In the genomic region with DNA sequence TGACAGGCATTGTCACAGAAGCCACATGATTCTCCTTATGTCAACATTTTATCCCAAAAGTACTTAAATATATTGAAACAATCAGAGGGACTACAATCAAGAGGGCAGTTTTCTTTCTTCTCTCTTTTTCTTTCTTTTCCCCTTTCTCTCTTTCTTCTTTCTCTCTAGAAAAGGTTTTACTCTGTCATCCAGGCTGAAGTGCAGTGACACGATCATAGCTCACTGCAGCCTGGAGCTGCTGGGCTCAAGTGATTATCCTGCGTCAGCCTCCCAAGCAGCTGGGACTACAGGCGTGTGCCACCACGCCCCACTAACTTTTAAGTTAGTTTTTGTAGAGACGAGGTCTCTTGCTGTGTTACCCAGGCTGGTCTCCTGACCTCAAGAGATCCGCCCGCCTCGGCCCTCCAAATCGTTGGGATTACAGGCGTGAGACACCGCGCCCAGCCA, we compare ENCODE assay signal across 8 cellular contexts. TPM values are rescaled to one million over a fixed set of nuclear protein-coding genes. Genes with fewer than 3 reads are reported as not detected.
DNase-seq lines count a peak whose midpoint lies in the region; ATAC-seq, FAIRE-seq and TF ChIP-seq lines count a peak whose summit lies in the region.

No MANE protein-coding gene starts in this region.

- H3K9ac ChIP-seq in K562 (ENCODE audit: insufficient read depth in 1 of 2, low read depth in 2 of 2, low read length in 2 of 2): no peak overlapping the region; a peak in 1 of 4 replicates

- no peaks in the 10 kb centered on the region for H3K9me1 ChIP-seq in K562 (ENCODE audit: control insufficient read depth, insufficient read depth, low read length)

- H3K9me3 ChIP-seq in K562 (replicated peaks; ENCODE audit: control insufficient read depth, insufficient read depth, low read depth, low read length): no peaks in the 10 kb centered on the region

- H3K27me3 ChIP-seq in K562 (ENCODE audit: control insufficient read depth in 2 of 2, insufficient read depth in 2 of 2, low read length in 2 of 2): no peaks in the 10 kb centered on the region

- BruUV-seq in K562 (replicated peaks; lab: Mats Ljungman, UMichigan): no TSS peak

- no peak for TF ChIP-seq CTCF in K562 (IDR thresholded peaks at IDR 0.05 in 2 of 3, conservative IDR thresholded peaks at IDR 0.05 in 1 of 3; ENCODE audit: insufficient read depth in 2 of 3, low read depth in 1 of 3, low read length in 3 of 3)
- TF ChIP-seq CTCF in type B pancreatic cell (conservative IDR thresholded peaks at IDR 0.05): no peak

- POLR2A ChIA-PET in K562 (lab: Yijun Ruan, JAX): interaction anchor here (0.6 kb wide), 1 partner anchor 275 kb away, joined by 3 read pairs; no protein-coding TSS in a partner anchor

- WGBS in K562 (ENCODE audit: insufficient coverage, low coverage, missing lambda C conversion rate): 85% methylated on average over 11 of the region's 12 CpGs

- TF ChIP-seq EP300 in K562 (IDR thresholded peaks at IDR 0.05; ENCODE audit: low read length): no peak

- H3K4me2 ChIP-seq in K562 (ENCODE audit: insufficient read depth, low read length): peak overlapping the region; percentile 85; the same call in 1 of the 2 replicates

- in situ Hi-C loops in K562 (cut with MboI): no loop called here

- H3K4me1 Mint-ChIP-seq in activated naive CD4-positive, alpha-beta T cell treated with anti-CD3 and anti-CD28 coated beads for 36 hours (ENCODE audit: low read depth): peaks cover 27% of the 10 kb centered on the region
- H3K4me1 Mint-ChIP-seq in memory B cell (peaks cover 18% of the 10 kb centered on the region), type B pancreatic cell (ENCODE audit: unreplicated experiment) (peaks cover 23% of the 10 kb centered on the region)

- DNase-seq in activated naive CD4-positive, alpha-beta T cell treated with anti-CD3 and anti-CD28 coated beads for 36 hours: no peak
- DNase-seq in activated naive CD4-positive, alpha-beta T cell (lab: John Stamatoyannopoulos, UW): no peak
- peak in 1 of 4 experiments; percentile 29 for DNase-seq in K562 (ENCODE audit: extremely low read depth in 1 of 4, low spot score in 3 of 4)
- DNase-seq in memory B cell (ENCODE audit: low spot score in 2 of 2): no peak
- DNase-seq in type B pancreatic cell (ENCODE audit: extremely low spot score, unreplicated experiment): no peak
- no peak for DNase-seq in NCI-H526 (lab: John Stamatoyannopoulos, UW)
- DNase-seq in head of caudate nucleus: no peak
- DNase-seq in GF-D8 (lab: John Stamatoyannopoulos, UW): no peak

- H3K4me1 ChIP-seq in K562 (replicated peaks in 1 of 2; ENCODE audit: control insufficient read depth in 2 of 2, insufficient read depth in 2 of 2, low read length in 2 of 2): peaks cover 12 to 14% of the 10 kb centered on the region in 2 experiments

- ATAC-seq in K562 (no peak), memory B cell (ENCODE audit: low read depth) (no peak)

- peak overlapping the region; percentile 70 for H3K4me3 Mint-ChIP-seq in activated naive CD4-positive, alpha-beta T cell treated with anti-CD3 and anti-CD28 coated beads for 36 hours
- peak overlapping the region; percentile 85 for H3K4me3 Mint-ChIP-seq in memory B cell
- peak overlapping the region; percentile 82 for H3K4me3 Mint-ChIP-seq in type B pancreatic cell

- no peak overlapping the region for H3K27ac Mint-ChIP-seq in activated naive CD4-positive, alpha-beta T cell treated with anti-CD3 and anti-CD28 coated beads for 36 hours
- peak overlapping the region; percentile 84 for H3K27ac Mint-ChIP-seq in memory B cell
- H3K27ac Mint-ChIP-seq in type B pancreatic cell: peak overlapping the region; percentile 39

- no peaks in the 10 kb centered on the region for H4K20me1 ChIP-seq in K562 (replicated peaks; ENCODE audit: control insufficient read depth, insufficient read depth, low read length)

- no peak overlapping the region; the same call in 1 of the 2 replicates for H3K4me3 ChIP-seq in K562

- CTCF ChIA-PET in activated naive CD4-positive, alpha-beta T cell treated with anti-CD3 and anti-CD28 coated beads for 36 hours (lab: Charles Lee): no interaction called here
- CTCF ChIA-PET in K562 (lab: Yijun Ruan, JAX; ENCODE audit: low intra/inter-chr PET ratio): no interaction called here

- no peaks in the 10 kb centered on the region for H3K9me3 Mint-ChIP-seq in activated naive CD4-positive, alpha-beta T cell treated with anti-CD3 and anti-CD28 coated beads for 36 hours
- H3K9me3 Mint-ChIP-seq in memory B cell (no peaks in the 10 kb centered on the region), type B pancreatic cell (no peaks in the 10 kb centered on the region)

- peaks cover 17% of the 10 kb centered on the region for H3K27me3 Mint-ChIP-seq in activated naive CD4-positive, alpha-beta T cell treated with anti-CD3 and anti-CD28 coated beads for 36 hours (ENCODE audit: low read depth)
- H3K27me3 Mint-ChIP-seq in memory B cell: no peaks in the 10 kb centered on the region
- peaks cover 13% of the 10 kb centered on the region for H3K27me3 Mint-ChIP-seq in type B pancreatic cell

- peaks cover 3% of the 10 kb centered on the region; the same call in 1 of the 3 replicates for H3K36me3 ChIP-seq in K562 (ENCODE audit: control insufficient read depth, insufficient read depth, low read length)

- no peak overlapping the region for H3K27ac ChIP-seq in K562 (ENCODE audit: extremely low read depth, low read depth, low read length)

- H2AFZ ChIP-seq in K562 (ENCODE audit: low read depth, low read length): peak overlapping the region; percentile 98

- TF ChIP-seq POLR2A in K562 (conservative IDR thresholded peaks at IDR 0.05): no peak

- peaks cover 3% of the 10 kb centered on the region for H3K36me3 Mint-ChIP-seq in activated naive CD4-positive, alpha-beta T cell treated with anti-CD3 and anti-CD28 coated beads for 36 hours (ENCODE audit: low read depth)
- H3K36me3 Mint-ChIP-seq in memory B cell: no peaks in the 10 kb centered on the region
- H3K36me3 Mint-ChIP-seq in type B pancreatic cell: peaks cover 6% of the 10 kb centered on the region

- TF ChIP-seq RAD21 in K562 (CRISPR knock-in tag; conservative IDR thresholded peaks at IDR 0.05 in 1 of 2, IDR thresholded peaks at IDR 0.05 in 1 of 2): no peak

- peaks cover 24% of the 10 kb centered on the region for H3K79me2 ChIP-seq in K562 (ENCODE audit: control insufficient read depth, insufficient read depth, low read length)

- no peak for FAIRE-seq in K562 (lab: Jason Lieb, UNC)

- intact Hi-C loops in activated naive CD4-positive, alpha-beta T cell treated with anti-CD3 and anti-CD28 coated beads for 36 hours (cut with micrococcal nuclease): loop anchor here (2.0 kb wide), 2 partner anchors 169 to 241 kb away; a partner anchor contains a TSS
- intact Hi-C loops in K562 (cut with micrococcal nuclease): no loop called here
- intact Hi-C loops in head of caudate nucleus (cut with DNase I): no loop called here

RNA-seq across cellular contexts. Expression of a gene that starts 1.0 kb away (rescaled TPM):
- total RNA-seq in activated naive CD4-positive, alpha-beta T cell treated with anti-CD3 and anti-CD28 coated beads for 36 hours: 10 to 100 TPM; 13.0 TPM
- 20.4 and 71.3 TPM in 2 replicates for total RNA-seq in K562 (2011; cell fraction: chromatin; rRNA removed; ENCODE audit: low replicate concordance)
- total RNA-seq in K562 (2011; cell fraction: nucleolus; rRNA removed): 13.6 and 13.8 TPM in 2 replicates
- total RNA-seq in K562 (2011; cell fraction: nucleoplasm; rRNA removed): 23.4 and 43.7 TPM in 2 replicates
- total RNA-seq in K562 (2014; rRNA removed) (14.1 and 14.2 TPM in 2 replicates), K562 (2014; rRNA removed; fragmentation: Illumina TruSeq; extraction: Trizol) (24.3 and 24.5 TPM in 2 replicates), K562 (2015; rRNA removed; fragmentation: Illumina TruSeq; extraction: Trizol) (19.9 and 22.7 TPM in 2 replicates), K562 (2021) (17.7 and 20.7 TPM in 2 replicates), type B pancreatic cell (ENCODE audit: low replicate concordance) (14.8 and 39.5 TPM in 2 replicates)
- polyA plus RNA-seq in K562 (2011; rRNA removed) (19.7 and 26.7 TPM in 2 replicates), K562 (2014; fragmentation: Illumina TruSeq; extraction: Trizol) (16.7 and 17.0 TPM in 2 replicates), K562 (2014; fragmentation: Nextera tagmentation; extraction: Ambion mirVana) (1 to 10 TPM; 4.7 to 9.2 TPM), K562 (2014; rRNA removed) (12.1 and 12.3 TPM in 2 replicates)
- 7.1 and 12.9 TPM in 2 replicates for polyA plus RNA-seq in K562 (2011; cell fraction: cytosol; rRNA removed)
- polyA plus RNA-seq in K562 (2011; cell fraction: nucleus; rRNA removed): 15.5 and 17.0 TPM in 2 replicates
- 11.4 and 11.5 TPM in 2 replicates for polyA plus RNA-seq in K562 (2012)
- 49.3 and 56.9 TPM in 2 replicates for polyA minus RNA-seq in K562 (2011; rRNA and poly(A)+ RNA removed)
- 20.1 and 20.9 TPM in 2 replicates for polyA minus RNA-seq in K562 (2011; cell fraction: cytosol; rRNA and poly(A)+ RNA removed)
- polyA minus RNA-seq in K562 (2011; cell fraction: nucleus; rRNA and poly(A)+ RNA removed): 22.1 and 28.9 TPM in 2 replicates

RNA-seq across cellular contexts. Expression of a gene that starts 18.8 kb away (rescaled TPM):
- under 1 TPM in 1 of 2 experiments, not detected in 1; 0.42 TPM for total RNA-seq in activated naive CD4-positive, alpha-beta T cell treated with anti-CD3 and anti-CD28 coated beads for 36 hours
- not detected in 2 replicates for total RNA-seq in K562 (2011; cell fraction: chromatin; rRNA removed; ENCODE audit: low replicate concordance)
- total RNA-seq in K562 (2011; cell fraction: nucleolus; rRNA removed): not detected in 2 replicates
- not detected in 2 replicates for total RNA-seq in K562 (2011; cell fraction: nucleoplasm; rRNA removed)
- not detected in 2 replicates for total RNA-seq in K562 (2014; rRNA removed)
- not detected in 2 replicates for total RNA-seq in K562 (2014; rRNA removed; fragmentation: Illumina TruSeq; extraction: Trizol)
- not detected in 2 replicates for total RNA-seq in K562 (2015; rRNA removed; fragmentation: Illumina TruSeq; extraction: Trizol)
- total RNA-seq in K562 (2021): not detected in 2 replicates
- 0.07 TPM in 1 of 2 replicates, not detected in the other for polyA plus RNA-seq in K562 (2011; rRNA removed)
- not detected in 2 replicates for polyA plus RNA-seq in K562 (2011; cell fraction: cytosol; rRNA removed)
- polyA plus RNA-seq in K562 (2011; cell fraction: nucleus; rRNA removed): not detected in 2 replicates
- polyA plus RNA-seq in K562 (2012): not detected in 2 replicates
- not detected in 2 replicates for polyA plus RNA-seq in K562 (2014; fragmentation: Illumina TruSeq; extraction: Trizol)
- not detected for polyA plus RNA-seq in K562 (2014; fragmentation: Nextera tagmentation; extraction: Ambion mirVana)
- not detected in 2 replicates for polyA plus RNA-seq in K562 (2014; rRNA removed)
- polyA minus RNA-seq in K562 (2011; rRNA and poly(A)+ RNA removed): not detected in 2 replicates
- not detected in 2 replicates for polyA minus RNA-seq in K562 (2011; cell fraction: cytosol; rRNA and poly(A)+ RNA removed)
- not detected in 2 replicates for polyA minus RNA-seq in K562 (2011; cell fraction: nucleus; rRNA and poly(A)+ RNA removed)
- 0.72 and 15.8 TPM in 2 replicates for total RNA-seq in type B pancreatic cell (ENCODE audit: low replicate concordance)
